ENCODE assay signal across 8 cellular contexts in genomic region chr6:31559958-31560696, GRCh38. TPM values are rescaled to one million over a fixed set of nuclear protein-coding genes. Genes with fewer than 3 reads are reported as not detected.
A peak's percentile ranks its signal among the peaks of the same experiment; 100 is the strongest.
DNase-seq lines count a peak whose midpoint lies in the region; ATAC-seq and TF ChIP-seq lines count a peak whose summit lies in the region.

No MANE protein-coding gene starts in this region.

- H3K4me1 ChIP-seq in body of pancreas: peaks cover 7% of the 10 kb centered on the region
- peaks cover 0 to 29% (median 17%) of the 10 kb centered on the region in 4 donors for H3K4me1 ChIP-seq in tibial nerve

- intact Hi-C loops in body of pancreas (cut with DNase I): no loop called here

- peak in 1 of 2 donors; percentile 42 for TF ChIP-seq EP300 in tibial nerve (IDR thresholded peaks at IDR 0.05)

- DNase-seq in A172 (ENCODE audit: low spot score): peak; percentile 90
- peak; percentile 65 for DNase-seq in RWPE1 (ENCODE audit: low spot score)
- DNase-seq in body of pancreas: peak in 2 of 4 donors; percentile 25 to 69
- DNase-seq in left lobe of liver (ENCODE audit: low spot score): peak; percentile 58
- peak in 1 of 2 donors; percentile 34 for DNase-seq in tibial nerve (ENCODE audit: low spot score in 2 of 2)
- DNase-seq in NCI-H526 (lab: John Stamatoyannopoulos, UW): no peak

- peak overlapping the region; percentile 57 for H3K27ac ChIP-seq in RWPE1
- H3K27ac ChIP-seq in body of pancreas: peak overlapping the region in 2 of 4 donors; percentile 21 to 53
- peak overlapping the region in 3 of 4 donors; percentile 13 to 36 (median 27) for H3K27ac ChIP-seq in tibial nerve

- no peak overlapping the region for H3K4me3 ChIP-seq in body of pancreas
- no peak overlapping the region for H3K4me3 ChIP-seq in tibial nerve

- CTCF ChIA-PET in RWPE1 (lab: Yijun Ruan, JAX): interaction anchor here (0.6 kb wide), 1 partner anchor 66 kb away, joined by 5 read pairs; no protein-coding TSS in a partner anchor

- TF ChIP-seq CTCF in RWPE1 (conservative IDR thresholded peaks at IDR 0.05; ENCODE audit: low read depth) (no peak), body of pancreas (IDR thresholded peaks at IDR 0.05) (no peak), tibial nerve (IDR thresholded peaks at IDR 0.05) (no peak)

- WGBS in body of pancreas, 2 donors: 58 to 85% methylated on average over 7 of the region's 7 CpGs
- whole genome bisulfite sequencing in tibial nerve, 2 donors: 57 to 64% methylated on average over 7 of the region's 7 CpGs

- ATAC-seq in GM18867 (IDR thresholded peaks at IDR 0.05; ENCODE audit: unreplicated experiment) (peak; percentile 64), HG03064 (IDR thresholded peaks at IDR 0.05; ENCODE audit: low read depth, unreplicated experiment) (peak; percentile 51), body of pancreas (peak; percentile 66), left lobe of liver (peak; percentile 69)

- TF ChIP-seq POLR2A in body of pancreas (IDR thresholded peaks at IDR 0.05): no peak
- TF ChIP-seq POLR2A in tibial nerve (IDR thresholded peaks at IDR 0.05): no peak

- H3K36me3 ChIP-seq in body of pancreas (replicated peaks in 1 of 2; ENCODE audit: insufficient read depth in 1 of 2, low read depth in 2 of 2) (peaks cover 10 to 11% of the 10 kb centered on the region in 2 donors), tibial nerve (peaks cover 0 to 49% (median 0%) of the 10 kb centered on the region in 3 donors)

- no peaks in the 10 kb centered on the region for H3K27me3 ChIP-seq in body of pancreas
- no peaks in the 10 kb centered on the region for H3K27me3 ChIP-seq in tibial nerve

- POLR2A ChIA-PET in RWPE1 (lab: Yijun Ruan, JAX; ENCODE audit: low non-redundant PET): no interaction called here

- H3K9me3 ChIP-seq in body of pancreas (no peaks in the 10 kb centered on the region), tibial nerve (no peaks in the 10 kb centered on the region)

RNA-seq across cellular contexts. Expression of gene LTA, which starts 12.0 kb away (rescaled TPM):
- total RNA-seq in A172 (2014; rRNA removed; shearing (Covaris generic)): not detected in 2 replicates
- not detected for total RNA-seq in body of pancreas
- 0.93 TPM for total RNA-seq in left lobe of liver
- not detected for total RNA-seq in tibial nerve

RNA-seq across cellular contexts. Expression of gene NFKBIL1, which starts 12.7 kb away (rescaled TPM):
- total RNA-seq in A172 (2014; rRNA removed; shearing (Covaris generic)): 21.1 and 22.0 TPM in 2 replicates
- 10 to 100 TPM in 1 of 2 donors, 1 to 10 TPM in 1; 5.6 to 27.0 TPM for total RNA-seq in body of pancreas
- 9.4 TPM for total RNA-seq in left lobe of liver
- 10 to 100 TPM; 26.2 to 30.2 (median 27.7) TPM for total RNA-seq in tibial nerve

RNA-seq across cellular contexts. Expression of gene ATP6V1G2, which starts 13.7 kb away (rescaled TPM):
- total RNA-seq in A172 (2014; rRNA removed; shearing (Covaris generic)): 1.4 and 2.3 TPM in 2 replicates
- total RNA-seq in body of pancreas: 1 to 10 TPM in 1 of 2 donors, not detected in 1; 1.0 TPM
- total RNA-seq in left lobe of liver: not detected
- total RNA-seq in tibial nerve: 1 to 10 TPM in 3 of 4 donors, under 1 TPM in 1; 0.60 to 3.8 (median 2.2) TPM

RNA-seq across cellular contexts. Expression of gene TNF, which starts 15.2 kb away (rescaled TPM):
- not detected in 2 replicates for total RNA-seq in A172 (2014; rRNA removed; shearing (Covaris generic))
- total RNA-seq in body of pancreas (1 to 10 TPM in 1 of 2 donors, under 1 TPM in 1; 0.66 to 1.3 TPM), left lobe of liver (0.68 TPM), tibial nerve (not detected)

RNA-seq across cellular contexts. Expression of gene DDX39B, which starts 18.3 kb away (rescaled TPM):
- 317 and 405 TPM in 2 replicates for total RNA-seq in A172 (2014; rRNA removed; shearing (Covaris generic))
- 100 to 1,000 TPM; 132 to 260 TPM for total RNA-seq in body of pancreas
- total RNA-seq in left lobe of liver: 126 TPM
- total RNA-seq in tibial nerve: 100 to 1,000 TPM; 306 to 436 (median 358) TPM

Comparison
In these comparisons a context has a peak if more than half of its experiments do, and no peak if none do; other contexts are left out.
1. DNase-seq: peak in A172 (single experiment), RWPE1 (single experiment) and left lobe of liver (single experiment); none in NCI-H526 (0 of 2).
2. Peak in every context shown above with its lines, with median percentiles within 50 percentile points of each other: ATAC-seq.